9 cellular contexts compared by ENCODE assay signal in genomic region chr10:68601490-68602265, GRCh38. TPM values are rescaled to one million over a fixed set of nuclear protein-coding genes. Genes with fewer than 3 reads are reported as not detected.
A peak's percentile ranks its signal among the peaks of the same experiment; 100 is the strongest.
DNase-seq lines count a peak whose midpoint lies in the region; ATAC-seq and TF ChIP-seq lines count a peak whose summit lies in the region.
"Had no signal": no experiment of that assay in that cellular context is flagged by ENCODE, and none has a peak within 500 bp of the region (broad histone marks: within the 10 kb centered on the region; RNA-seq: fewer than 3 reads in every experiment).

No MANE protein-coding gene starts in this region.

- H3K4me1 Mint-ChIP-seq in activated CD8-positive, alpha-beta memory T cell treated with anti-CD3 and anti-CD28 coated beads, Interleukin-2, amount 10 ng/mL, durations not matched to agents 7 days and 5 days: peaks cover 30% of the 10 kb centered on the region

- H3K9me3 Mint-ChIP-seq in activated CD8-positive, alpha-beta memory T cell treated with anti-CD3 and anti-CD28 coated beads, Interleukin-2, amount 10 ng/mL, durations not matched to agents 7 days and 5 days (ENCODE audit: low read depth): no peaks in the 10 kb centered on the region
- H3K9me3 Mint-ChIP-seq: activated B cell treated with CpG ODN at 0.5 μM for 24 hours had no signal

- no peak for ATAC-seq in activated CD8-positive, alpha-beta memory T cell treated with anti-CD3 and anti-CD28 coated beads, Interleukin-2, amount 10 ng/mL, durations not matched to agents 7 days and 5 days
- no peak for ATAC-seq in GM21367 (IDR thresholded peaks at IDR 0.05; ENCODE audit: unreplicated experiment)

- H3K27ac Mint-ChIP-seq in activated CD8-positive, alpha-beta memory T cell treated with anti-CD3 and anti-CD28 coated beads, Interleukin-2, amount 10 ng/mL, durations not matched to agents 7 days and 5 days: peak overlapping the region; percentile 86

- DNase-seq in activated CD8-positive, alpha-beta memory T cell treated with anti-CD3 and anti-CD28 coated beads, Interleukin-2, amount 10 ng/mL, durations not matched to agents 7 days and 5 days: no peak
- no peak for DNase-seq in activated CD8-positive, alpha-beta memory T cell treated with anti-CD3 and anti-CD28 coated beads, Interleukin-2, amount 50 U/mL, for 48 hours
- DNase-seq in NB4 (ENCODE audit: low read depth): no peak
- DNase-seq in cerebellar cortex (ENCODE audit: low spot score): peak; percentile 28
- DNase-seq in retinal pigment epithelial cell (ENCODE audit: low read depth): no peak
- DNase-seq in COLO668 (lab: John Stamatoyannopoulos, UW; ENCODE audit: unreplicated experiment): no peak
- no peak for DNase-seq in NCI-H526 (lab: John Stamatoyannopoulos, UW)
- DNase-seq: activated B cell treated with CpG ODN at 0.5 μM for 24 hours had no signal

- TF ChIP-seq CTCF in NB4 (IDR thresholded peaks at IDR 0.05; ENCODE audit: low read depth, low read length) (no peak), retinal pigment epithelial cell (conservative IDR thresholded peaks at IDR 0.05; ENCODE audit: low read depth, low read length) (no peak)

- H3K27me3 Mint-ChIP-seq in activated CD8-positive, alpha-beta memory T cell treated with anti-CD3 and anti-CD28 coated beads, Interleukin-2, amount 10 ng/mL, durations not matched to agents 7 days and 5 days: no peaks in the 10 kb centered on the region
- H3K27me3 Mint-ChIP-seq: activated B cell treated with CpG ODN at 0.5 μM for 24 hours had no signal

- H3K36me3 Mint-ChIP-seq in activated CD8-positive, alpha-beta memory T cell treated with anti-CD3 and anti-CD28 coated beads, Interleukin-2, amount 10 ng/mL, durations not matched to agents 7 days and 5 days: peaks cover 8% of the 10 kb centered on the region

- peak overlapping the region; percentile 78 for H3K4me3 Mint-ChIP-seq in activated CD8-positive, alpha-beta memory T cell treated with anti-CD3 and anti-CD28 coated beads, Interleukin-2, amount 10 ng/mL, durations not matched to agents 7 days and 5 days

- CTCF ChIA-PET in activated CD8-positive, alpha-beta memory T cell treated with anti-CD3 and anti-CD28 coated beads, Interleukin-2, amount 10 ng/mL, durations not matched to agents 7 days and 5 days (lab: Charles Lee): interaction anchor here (0.6 to 1.8 kb wide), 5 partner anchors 38 to 879 kb away, joined by 3 to 6 read pairs (median 4); partner anchors contain the start of gene RUFY2

- H3K4me3 ChIP-seq in NB4 (ENCODE audit: low read depth, low read length) (peak overlapping the region; percentile 68), retinal pigment epithelial cell (ENCODE audit: low read length) (peak overlapping the region; percentile 63)

- no peak for TF ChIP-seq POLR2A in NB4 (IDR thresholded peaks at IDR 0.05; ENCODE audit: extremely low read depth, insufficient read length)

RNA-seq across cellular contexts. Expression of gene TET1, which starts 41.5 kb away (rescaled TPM):
- total RNA-seq in activated CD8-positive, alpha-beta memory T cell treated with anti-CD3 and anti-CD28 coated beads, Interleukin-2, amount 10 ng/mL, durations not matched to agents 7 days and 5 days: 1 to 10 TPM; 2.2 to 2.8 TPM
